In genomic region chr5:116778015-116778414, GRCh38 we compare ENCODE assay signal across 10 cellular contexts.
DNase-seq lines count a peak whose midpoint lies in the region; ATAC-seq and TF ChIP-seq lines count a peak whose summit lies in the region.
"Had no signal": no experiment of that assay in that cellular context is flagged by ENCODE, and none has a peak within 500 bp of the region (broad histone marks: within the 10 kb centered on the region; RNA-seq: fewer than 3 reads in every experiment).

No MANE protein-coding gene starts in this region.

- peaks cover 32% of the 10 kb centered on the region for H3K27me3 Mint-ChIP-seq in progenitor cell of endocrine pancreas
- peaks cover 3% of the 10 kb centered on the region for H3K27me3 Mint-ChIP-seq in activated CD4-positive, alpha-beta T cell treated with anti-CD3 and anti-CD28 coated beads for 36 hours
- H3K27me3 Mint-ChIP-seq: CD4-positive, CD25-positive, alpha-beta regulatory T cell had no signal

- peaks cover 21% of the 10 kb centered on the region for H3K4me1 Mint-ChIP-seq in progenitor cell of endocrine pancreas (ENCODE audit: low read depth)
- H3K4me1 Mint-ChIP-seq in activated CD4-positive, alpha-beta T cell treated with anti-CD3 and anti-CD28 coated beads for 36 hours = no peaks in the 10 kb centered on the region
- H3K4me1 Mint-ChIP-seq: CD4-positive, CD25-positive, alpha-beta regulatory T cell had no signal

- H3K36me3 Mint-ChIP-seq in progenitor cell of endocrine pancreas (ENCODE audit: insufficient read depth) = no peaks in the 10 kb centered on the region
- H3K36me3 Mint-ChIP-seq in activated CD4-positive, alpha-beta T cell treated with anti-CD3 and anti-CD28 coated beads for 36 hours (ENCODE audit: low read depth) = no peaks in the 10 kb centered on the region
- H3K36me3 Mint-ChIP-seq: CD4-positive, CD25-positive, alpha-beta regulatory T cell had no signal

- peak overlapping the region; percentile 44 for H3K27ac Mint-ChIP-seq in progenitor cell of endocrine pancreas
- H3K27ac Mint-ChIP-seq in activated CD4-positive, alpha-beta T cell treated with anti-CD3 and anti-CD28 coated beads for 36 hours = no peak overlapping the region
- H3K27ac Mint-ChIP-seq: CD4-positive, CD25-positive, alpha-beta regulatory T cell had no signal

- peak; percentile 48 for DNase-seq in globus pallidus (ENCODE audit: low spot score)
- DNase-seq in progenitor cell of endocrine pancreas (ENCODE audit: low spot score, unreplicated experiment) = no peak
- DNase-seq in MG63 = no peak
- DNase-seq in stimulated activated CD4-positive, alpha-beta T cell treated with anti-CD3 and anti-CD28 coated beads, Interleukin-4, amount 100 ng/mL, for 24 hours = no peak
- DNase-seq in activated CD4-positive, alpha-beta T cell treated with anti-CD3 and anti-CD28 coated beads for 36 hours = no peak
- DNase-seq: activated naive CD4-positive, alpha-beta T cell treated with Interleukin-2 at 50 U/mL for 16 hours; CD4-positive, CD25-positive, alpha-beta regulatory T cell had no signal

- no peaks in the 10 kb centered on the region for H3K36me3 ChIP-seq in MG63

- H3K27me3 ChIP-seq in MG63 = peaks cover 5% of the 10 kb centered on the region

- TF ChIP-seq CTCF in progenitor cell of endocrine pancreas (IDR thresholded peaks at IDR 0.05; ENCODE audit: unreplicated experiment) = no peak

- no peak overlapping the region for H3K4me3 ChIP-seq in MG63

- POLR2A ChIA-PET in activated CD4-positive, alpha-beta T cell treated with anti-CD3 and anti-CD28 coated beads for 36 hours (lab: Charles Lee) = no interaction called here

- CTCF ChIA-PET in activated CD4-positive, alpha-beta T cell treated with anti-CD3 and anti-CD28 coated beads for 36 hours (lab: Charles Lee) = interaction anchor here (1.4 kb wide), 1 partner anchor 11 kb away, joined by 3 read pairs; no protein-coding TSS in a partner anchor

- peaks cover 8% of the 10 kb centered on the region for H3K9me3 Mint-ChIP-seq in progenitor cell of endocrine pancreas (ENCODE audit: low read depth)
- H3K9me3 Mint-ChIP-seq in activated CD4-positive, alpha-beta T cell treated with anti-CD3 and anti-CD28 coated beads for 36 hours (ENCODE audit: low read depth) = no peaks in the 10 kb centered on the region

- H3K9me3 ChIP-seq in MG63 = no peaks in the 10 kb centered on the region

- ATAC-seq in GM19372 (IDR thresholded peaks at IDR 0.05; ENCODE audit: low read depth, unreplicated experiment) (peak; percentile 69), HG03520 (IDR thresholded peaks at IDR 0.05; ENCODE audit: unreplicated experiment) (peak; percentile 84), SK-N-SH treated with all-trans-retinoic acid at 6 μM for 48 hours (no peak)
- no peak for ATAC-seq in activated CD4-positive, alpha-beta T cell treated with anti-CD3 and anti-CD28 coated beads for 36 hours

- intact Hi-C loops in activated CD4-positive, alpha-beta T cell treated with anti-CD3 and anti-CD28 coated beads for 36 hours (cut with DNase I, micrococcal nuclease) = no loop called here

- no peak overlapping the region for H3K4me3 Mint-ChIP-seq in progenitor cell of endocrine pancreas (ENCODE audit: low read depth)
- no peak overlapping the region for H3K4me3 Mint-ChIP-seq in activated CD4-positive, alpha-beta T cell treated with anti-CD3 and anti-CD28 coated beads for 36 hours
- H3K4me3 Mint-ChIP-seq: CD4-positive, CD25-positive, alpha-beta regulatory T cell had no signal

TF ChIP-seq in SK-N-SH treated with all-trans-retinoic acid at 6 μM for 48 hours, 23 proteins besides CTCF, POLR2A, EP300 and RAD21:
- TF ChIP-seq ZNF70 (CRISPR knock-in tag; IDR thresholded peaks at IDR 0.05) (no peak), PATZ1 (CRISPR knock-in tag; IDR thresholded peaks at IDR 0.05; ENCODE audit: borderline replicate concordance) (no peak), SNAI2 (CRISPR knock-in tag; IDR thresholded peaks at IDR 0.05) (no peak), ISL1 (CRISPR knock-in tag; IDR thresholded peaks at IDR 0.05) (no peak)

Comparison
In these comparisons a context has a peak if more than half of its experiments do, and no peak if none do; other contexts are left out.
1. ATAC-seq: peak in GM19372 (single experiment) and HG03520 (single experiment); none in SK-N-SH treated with all-trans-retinoic acid at 6 μM for 48 hours (single experiment) and activated CD4-positive, alpha-beta T cell treated with anti-CD3 and anti-CD28 coated beads for 36 hours (single experiment).